Comparison of ENCODE assay signal across 17 cellular contexts in the genomic region with DNA sequence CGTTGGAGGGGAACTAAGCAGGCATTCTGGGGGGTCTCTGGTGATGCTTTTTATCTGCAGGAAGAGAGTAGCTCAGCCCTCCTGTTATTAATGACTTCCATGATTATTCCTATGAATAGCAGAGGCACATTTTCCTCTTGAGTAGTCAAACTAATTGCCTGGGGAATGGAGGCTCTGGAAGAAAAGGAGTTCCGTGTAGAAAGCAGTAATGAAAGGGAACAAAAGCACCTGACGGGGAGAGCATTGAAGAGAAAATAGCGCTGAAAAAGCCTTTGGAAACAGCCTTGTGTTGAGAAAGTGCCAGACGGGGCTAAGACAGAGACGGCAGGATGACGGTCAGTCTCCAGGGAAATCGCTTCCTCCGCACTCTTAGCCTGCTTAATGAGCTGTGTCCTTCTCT.
"Had no signal": no experiment of that assay in that cellular context is flagged by ENCODE, and none has a peak within 500 bp of the region (broad histone marks: within the 10 kb centered on the region; RNA-seq: fewer than 3 reads in every experiment).

No MANE protein-coding gene starts in this region.

- H3K4me3 ChIP-seq: breast epithelium, gastroesophageal sphincter, thoracic aorta had no signal

- DNase-seq: activated B cell treated with CpG ODN at 0.5 μM for 24 hours; activated CD4-positive, alpha-beta T cell treated with anti-CD3 and anti-CD28 coated beads for 48 hours; activated naive CD4-positive, alpha-beta T cell treated with Interleukin-2 at 50 U/mL for 16 hours; activated naive CD8-positive, alpha-beta T cell treated with anti-CD3 and anti-CD28 coated beads, Interleukin-2, amount 50 U/mL, for 24 hours; aorta; cerebellar nuclear complex; effector memory CD8-positive, alpha-beta T cell; midbrain; stimulated activated CD4-positive, alpha-beta T cell treated with anti-CD3 and anti-CD28 coated beads, Interleukin-1b, Interleukin-23, amount 100 ng/mL, for 48 hours had no signal

- H3K27me3 ChIP-seq: breast epithelium, gastroesophageal sphincter had no signal

- H3K4me3 Mint-ChIP-seq: activated B cell treated with CpG ODN at 0.5 μM for 24 hours; activated naive CD8-positive, alpha-beta T cell treated with anti-CD3 and anti-CD28 coated beads, Interleukin-2, amount 50 U/mL, for 24 hours; dendritic cell treated with granulocyte-macrophage colony-stimulating factor and Interleukin-4, amounts not matched to agents 40 ng/mL and 50 ng/mL, for 4 days; effector memory CD8-positive, alpha-beta T cell; T-helper 2 cell treated with Interferon-gamma antibody and Interleukin-4, amounts not matched to agents 5 μg/mL and 100 μg/mL, for 36 hours had no signal

- H3K27ac ChIP-seq: breast epithelium, gastroesophageal sphincter, neutrophil, parathyroid adenoma, thoracic aorta had no signal

- H3K9me3 Mint-ChIP-seq: activated B cell treated with CpG ODN at 0.5 μM for 24 hours; activated naive CD8-positive, alpha-beta T cell treated with anti-CD3 and anti-CD28 coated beads, Interleukin-2, amount 50 U/mL, for 24 hours; dendritic cell treated with granulocyte-macrophage colony-stimulating factor and Interleukin-4, amounts not matched to agents 40 ng/mL and 50 ng/mL, for 4 days; effector memory CD8-positive, alpha-beta T cell; T-helper 2 cell treated with Interferon-gamma antibody and Interleukin-4, amounts not matched to agents 5 μg/mL and 100 μg/mL, for 36 hours had no signal

- H3K27ac Mint-ChIP-seq: activated B cell treated with CpG ODN at 0.5 μM for 24 hours; activated naive CD8-positive, alpha-beta T cell treated with anti-CD3 and anti-CD28 coated beads, Interleukin-2, amount 50 U/mL, for 24 hours; dendritic cell treated with granulocyte-macrophage colony-stimulating factor and Interleukin-4, amounts not matched to agents 40 ng/mL and 50 ng/mL, for 4 days; effector memory CD8-positive, alpha-beta T cell; T-helper 2 cell treated with Interferon-gamma antibody and Interleukin-4, amounts not matched to agents 5 μg/mL and 100 μg/mL, for 36 hours had no signal

- H3K4me1 ChIP-seq: breast epithelium, gastroesophageal sphincter, parathyroid adenoma had no signal

- H3K4me1 Mint-ChIP-seq: activated B cell treated with CpG ODN at 0.5 μM for 24 hours; activated naive CD8-positive, alpha-beta T cell treated with anti-CD3 and anti-CD28 coated beads, Interleukin-2, amount 50 U/mL, for 24 hours had no signal

- ATAC-seq: activated naive CD8-positive, alpha-beta T cell treated with anti-CD3 and anti-CD28 coated beads, Interleukin-2, amount 50 U/mL, for 24 hours; effector memory CD8-positive, alpha-beta T cell; gastroesophageal sphincter; left lobe of liver had no signal

- H3K9me3 ChIP-seq: breast epithelium, gastroesophageal sphincter, neutrophil, thoracic aorta had no signal

- H3K36me3 ChIP-seq: breast epithelium, gastroesophageal sphincter, neutrophil, thoracic aorta had no signal
